Comparison of ENCODE assay signal across 11 cellular contexts in the genomic region with DNA sequence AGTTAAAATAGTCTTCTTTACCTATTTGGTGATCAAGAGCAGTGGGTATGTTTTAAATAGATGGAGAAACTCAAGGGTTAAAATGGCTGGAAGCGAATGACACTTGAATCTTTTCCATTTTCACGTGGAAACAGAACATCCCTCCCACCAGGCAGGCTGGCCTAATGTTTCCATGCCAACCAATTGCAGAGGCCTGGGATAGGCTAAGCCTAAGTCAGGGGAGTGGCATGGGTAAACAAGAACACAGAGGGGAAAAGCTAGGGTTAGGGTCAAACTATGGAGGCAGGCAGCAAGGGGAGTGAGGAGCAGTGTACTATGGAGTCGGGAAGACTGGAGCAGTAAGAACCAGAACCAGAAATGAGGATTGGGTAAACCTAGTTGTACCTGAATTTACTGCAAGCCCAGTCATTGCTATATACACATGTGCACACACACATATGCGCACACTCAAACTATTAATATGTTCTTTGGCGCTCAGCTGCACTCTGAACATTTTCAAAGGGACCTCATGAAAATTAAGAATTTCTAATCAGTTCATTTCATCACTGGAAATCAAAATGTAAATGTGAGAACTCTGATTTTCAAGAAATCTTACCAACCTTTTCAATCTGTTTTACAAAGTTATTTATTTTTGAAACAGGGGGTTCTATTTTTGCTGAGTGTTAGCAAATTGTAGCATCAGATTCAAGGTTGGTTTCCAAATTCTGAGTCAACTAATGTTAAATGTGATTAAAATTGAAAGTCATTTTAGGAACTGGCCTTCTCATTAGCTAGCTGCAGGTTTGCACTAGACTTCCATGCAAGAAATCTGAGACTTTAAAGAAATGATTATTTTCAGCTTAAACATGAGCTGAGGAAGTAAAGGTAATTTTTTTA.
A peak's percentile ranks its signal among the peaks of the same experiment; 100 is the strongest.
DNase-seq lines count a peak whose midpoint lies in the region; ATAC-seq and TF ChIP-seq lines count a peak whose summit lies in the region.
"Had no signal": no experiment of that assay in that cellular context is flagged by ENCODE, and none has a peak within 500 bp of the region (broad histone marks: within the 10 kb centered on the region; RNA-seq: fewer than 3 reads in every experiment).

No MANE protein-coding gene starts in this region.

- no peak for TF ChIP-seq POLR2A in suprapubic skin (IDR thresholded peaks at IDR 0.05)

- peak overlapping the region; percentile 87 for H2AFZ ChIP-seq in neural progenitor cell (replicated peaks)
- H2AFZ ChIP-seq: hepatocyte had no signal

- H3K4me1 Mint-ChIP-seq in neural progenitor cell: peaks cover 19% of the 10 kb centered on the region
- no peaks in the 10 kb centered on the region for H3K4me1 Mint-ChIP-seq in activated CD4-positive, alpha-beta memory T cell treated with anti-CD3 and anti-CD28 coated beads for 36 hours (ENCODE audit: low read depth)

- peak; percentile 19 to 39 for DNase-seq in NCI-H2081 (lab: John Stamatoyannopoulos, UW)
- DNase-seq in NCI-H2081 treated with DMSO at 0.1 percent for 48 hours (lab: John Stamatoyannopoulos, UW): no peak
- DNase-seq in NCI-H1417 treated with DMSO at 0.1 percent for 48 hours (lab: John Stamatoyannopoulos, UW): peak; percentile 45
- peak; percentile 48 for DNase-seq in neural progenitor cell (ENCODE audit: low spot score)
- no peak for DNase-seq in suprapubic skin (ENCODE audit: low spot score in 2 of 2)
- no peak for DNase-seq in stimulated activated CD4-positive, alpha-beta T cell treated with anti-CD3 and anti-CD28 coated beads, Interleukin-1b, Interleukin-23, amount 100 ng/mL, for 48 hours
- DNase-seq in activated CD4-positive, alpha-beta memory T cell treated with anti-CD3 and anti-CD28 coated beads for 36 hours: no peak
- DNase-seq: stimulated activated naive CD4-positive, alpha-beta T cell had no signal

- H3F3A ChIP-seq in neural progenitor cell (ENCODE audit: low read depth): no peaks in the 10 kb centered on the region

- peaks cover 10% of the 10 kb centered on the region for H3K4me1 ChIP-seq in neural progenitor cell
- H3K4me1 ChIP-seq in suprapubic skin: peaks cover 39% of the 10 kb centered on the region
- H3K4me1 ChIP-seq: A549 had no signal

- POLR2A ChIA-PET in activated CD4-positive, alpha-beta memory T cell treated with anti-CD3 and anti-CD28 coated beads for 36 hours (lab: Charles Lee): no interaction called here

- H3K27ac ChIP-seq in neural progenitor cell (no peak overlapping the region), suprapubic skin (no peak overlapping the region)
- H3K27ac ChIP-seq: A549, hepatocyte had no signal

- H3K4me3 ChIP-seq in neural progenitor cell (no peak overlapping the region), suprapubic skin (no peak overlapping the region)
- H3K4me3 ChIP-seq: A549, hepatocyte had no signal

- no peak for TF ChIP-seq CTCF in neural progenitor cell (IDR thresholded peaks at IDR 0.05)
- no peak for TF ChIP-seq CTCF in suprapubic skin (IDR thresholded peaks at IDR 0.05)

- peak; percentile 66 for ATAC-seq in HG02763 (IDR thresholded peaks at IDR 0.05; ENCODE audit: unreplicated experiment)
- ATAC-seq: A549 had no signal

- H3K9me3 ChIP-seq in neural progenitor cell (ENCODE audit: low read depth) (no peaks in the 10 kb centered on the region), suprapubic skin (no peaks in the 10 kb centered on the region)
- H3K9me3 ChIP-seq: A549 had no signal

- no peak overlapping the region for H3K9ac ChIP-seq in neural progenitor cell

- intact Hi-C loops in activated CD4-positive, alpha-beta memory T cell treated with anti-CD3 and anti-CD28 coated beads for 36 hours (cut with micrococcal nuclease): no loop called here

- no peak overlapping the region for H3K4me3 Mint-ChIP-seq in neural progenitor cell
- H3K4me3 Mint-ChIP-seq in activated CD4-positive, alpha-beta memory T cell treated with anti-CD3 and anti-CD28 coated beads for 36 hours: no peak overlapping the region

- no peaks in the 10 kb centered on the region for H3K9me3 Mint-ChIP-seq in neural progenitor cell
- H3K9me3 Mint-ChIP-seq in activated CD4-positive, alpha-beta memory T cell treated with anti-CD3 and anti-CD28 coated beads for 36 hours: no peaks in the 10 kb centered on the region

- H3K79me2 ChIP-seq in neural progenitor cell (ENCODE audit: low read depth): no peaks in the 10 kb centered on the region
- H3K79me2 ChIP-seq: hepatocyte had no signal

- H3K36me3 ChIP-seq in neural progenitor cell (no peaks in the 10 kb centered on the region), suprapubic skin (no peaks in the 10 kb centered on the region)

- CTCF ChIA-PET in activated CD4-positive, alpha-beta memory T cell treated with anti-CD3 and anti-CD28 coated beads for 36 hours (lab: Charles Lee): no interaction called here

- 39% methylated on average over 5 of the region's 5 CpGs for WGBS in suprapubic skin

- peak overlapping the region; percentile 38 for H3K4me2 ChIP-seq in neural progenitor cell
- H3K4me2 ChIP-seq: A549, hepatocyte had no signal

- H3K27me3 Mint-ChIP-seq in neural progenitor cell (ENCODE audit: insufficient read depth, low read depth): no peaks in the 10 kb centered on the region
- no peaks in the 10 kb centered on the region for H3K27me3 Mint-ChIP-seq in activated CD4-positive, alpha-beta memory T cell treated with anti-CD3 and anti-CD28 coated beads for 36 hours

- H3K27ac Mint-ChIP-seq in neural progenitor cell: no peak overlapping the region
- H3K27ac Mint-ChIP-seq in activated CD4-positive, alpha-beta memory T cell treated with anti-CD3 and anti-CD28 coated beads for 36 hours: no peak overlapping the region

- H3K36me3 Mint-ChIP-seq in neural progenitor cell: no peaks in the 10 kb centered on the region
- no peaks in the 10 kb centered on the region for H3K36me3 Mint-ChIP-seq in activated CD4-positive, alpha-beta memory T cell treated with anti-CD3 and anti-CD28 coated beads for 36 hours

- H4K20me1 ChIP-seq in neural progenitor cell (ENCODE audit: low read depth): no peaks in the 10 kb centered on the region

- H3K27me3 ChIP-seq in neural progenitor cell: no peaks in the 10 kb centered on the region
- H3K27me3 ChIP-seq in suprapubic skin: no peaks in the 10 kb centered on the region
- H3K27me3 ChIP-seq: hepatocyte had no signal

- no peak for TF ChIP-seq EP300 in suprapubic skin (IDR thresholded peaks at IDR 0.05)

Comparison
In these comparisons a context has a peak if more than half of its experiments do, and no peak if none do; other contexts are left out.
1. DNase-seq: peak in NCI-H2081 (2 of 2), NCI-H1417 treated with DMSO at 0.1 percent for 48 hours (single experiment) and neural progenitor cell (single experiment); none in NCI-H2081 treated with DMSO at 0.1 percent for 48 hours (single experiment), suprapubic skin (0 of 2), stimulated activated CD4-positive, alpha-beta T cell treated with anti-CD3 and anti-CD28 coated beads, Interleukin-1b, Interleukin-23, amount 100 ng/mL, for 48 hours (single experiment) and activated CD4-positive, alpha-beta memory T cell treated with anti-CD3 and anti-CD28 coated beads for 36 hours (single experiment).